Comparison of ENCODE assay signal across 9 cellular contexts in the genomic region with DNA sequence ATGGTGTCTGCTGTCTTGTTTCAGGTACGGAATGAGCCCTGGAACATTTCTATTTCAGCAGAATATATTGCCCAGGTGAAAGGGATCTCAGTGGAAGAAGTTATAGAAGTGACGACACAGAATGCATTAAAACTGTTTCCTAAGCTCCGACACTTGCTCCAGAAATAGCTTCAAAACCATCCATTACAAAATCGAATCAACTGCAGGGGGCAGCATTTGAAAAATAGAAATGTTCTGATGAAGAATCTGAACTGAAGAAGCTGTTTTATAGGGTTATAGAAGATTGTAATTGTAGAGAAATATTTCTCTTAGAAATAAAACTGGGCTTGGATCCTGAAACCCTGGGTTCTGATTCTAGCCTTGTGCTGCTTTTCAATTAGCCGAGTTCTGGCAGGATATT. TPM values are rescaled to one million over a fixed set of nuclear protein-coding genes. Genes with fewer than 3 reads are reported as not detected.
DNase-seq lines count a peak whose midpoint lies in the region; ATAC-seq and TF ChIP-seq lines count a peak whose summit lies in the region.
"Had no signal": no experiment of that assay in that cellular context is flagged by ENCODE, and none has a peak within 500 bp of the region (broad histone marks: within the 10 kb centered on the region; RNA-seq: fewer than 3 reads in every experiment).

No MANE protein-coding gene starts in this region.

- H3K9me3 ChIP-seq in adrenal gland (replicated peaks in 1 of 3), result no peaks in the 10 kb centered on the region

- POLR2A ChIA-PET in RWPE1 (lab: Yijun Ruan, JAX; ENCODE audit: low non-redundant PET), result no interaction called here

- TF ChIP-seq POLR2A in adrenal gland (IDR thresholded peaks at IDR 0.05), result no peak

- H3K9me3 Mint-ChIP-seq in natural killer cell, result no peaks in the 10 kb centered on the region

- no peak overlapping the region for H3K27ac Mint-ChIP-seq in natural killer cell

- 46 to 57% (median 52%) methylated on average over 5 of the region's 5 CpGs for WGBS in adrenal gland, 4 donors

- H3K27ac ChIP-seq in C4-2B (no peak overlapping the region), adrenal gland (no peak overlapping the region), RWPE1 (no peak overlapping the region)

- TF ChIP-seq CTCF in C4-2B (conservative IDR thresholded peaks at IDR 0.05) (peak; percentile 46), adrenal gland (IDR thresholded peaks at IDR 0.05) (peak; percentile 22 to 55 (median 26)), RWPE1 (conservative IDR thresholded peaks at IDR 0.05; ENCODE audit: low read depth) (no peak), natural killer cell (IDR thresholded peaks at IDR 0.05) (no peak)

- no peaks in the 10 kb centered on the region for H3K36me3 Mint-ChIP-seq in natural killer cell

- intact Hi-C loops in adrenal gland (cut with DNase I) (loop anchor here in 1 of 2 donors (10.0 kb wide), 1 partner anchor 180 kb away; no protein-coding TSS in a partner anchor), natural killer cell (cut with micrococcal nuclease) (loop anchor here (2.0 kb wide), 1 partner anchor 180 kb away; no protein-coding TSS in a partner anchor)

- H3K4me1 Mint-ChIP-seq in natural killer cell, result peaks cover 0 to 6% of the 10 kb centered on the region in 2 donors

- peaks cover 0 to 4% of the 10 kb centered on the region in 2 donors for H3K27me3 Mint-ChIP-seq in natural killer cell (ENCODE audit: low read depth in 2 of 2)

- no peak overlapping the region for H3K4me3 ChIP-seq in adrenal gland

- H3K36me3 ChIP-seq in adrenal gland (replicated peaks in 1 of 2), result no peaks in the 10 kb centered on the region

- peak; percentile 7 for DNase-seq in HCEC 1CT
- DNase-seq in adrenal gland, result peak in 2 of 7 donors; percentile 10 to 44
- DNase-seq in medulla oblongata (ENCODE audit: extremely low spot score), result peak; percentile 48
- DNase-seq in RWPE1 (ENCODE audit: low spot score), result no peak
- no peak for DNase-seq in NCI-H226
- no peak for DNase-seq in NK-92 (lab: John Stamatoyannopoulos, UW; ENCODE audit: unreplicated experiment)
- DNase-seq in natural killer cell, result no peak

- ATAC-seq in natural killer cell, result no peak
- ATAC-seq: Panc1 had no signal

- CTCF ChIA-PET in RWPE1 (lab: Yijun Ruan, JAX), result interaction anchor here (1.0 kb wide), 1 partner anchor 179 kb away, joined by 3 read pairs; no protein-coding TSS in a partner anchor

- H3K4me1 ChIP-seq in adrenal gland (replicated peaks in 1 of 2), result no peaks in the 10 kb centered on the region

- H3K27me3 ChIP-seq in adrenal gland, result no peaks in the 10 kb centered on the region

- H3K4me3 Mint-ChIP-seq in natural killer cell, result no peak overlapping the region

RNA-seq across cellular contexts. Expression of gene TATDN3, which starts 23.3 kb away (rescaled TPM):
- total RNA-seq in adrenal gland (10 to 100 TPM; 10.2 to 37.9 (median 21.7) TPM), natural killer cell (10 to 100 TPM; 11.6 to 14.6 (median 13.4) TPM)
- polyA plus RNA-seq in adrenal gland, result 10 to 100 TPM; 13.6 to 20.2 (median 19.1) TPM

RNA-seq across cellular contexts. Expression of gene NSL1, which starts 23.4 kb away (rescaled TPM):
- total RNA-seq in adrenal gland, result 10 to 100 TPM; 21.8 to 90.9 (median 31.6) TPM
- polyA plus RNA-seq in adrenal gland, result 10 to 100 TPM; 10.6 to 23.2 (median 17.6) TPM
- 10 to 100 TPM; 17.0 to 23.8 (median 23.4) TPM for total RNA-seq in natural killer cell

RNA-seq across cellular contexts. Expression of gene SPATA45, which starts 32.5 kb away (rescaled TPM):
- total RNA-seq in adrenal gland (under 1 TPM in 1 of 8 donors, not detected in 7; 0.56 TPM), natural killer cell (under 1 TPM in 1 of 3 donors, not detected in 2; 0.80 TPM)
- polyA plus RNA-seq in adrenal gland, result not detected

RNA-seq across cellular contexts. Expression of gene FLVCR1, which starts 43.1 kb away (rescaled TPM):
- total RNA-seq in adrenal gland, result 1 to 10 TPM; 1.7 to 9.4 (median 4.9) TPM
- 10 to 100 TPM in 1 of 3 donors, 1 to 10 TPM in 2; 3.5 to 18.0 (median 4.1) TPM for polyA plus RNA-seq in adrenal gland
- total RNA-seq in natural killer cell, result 10 to 100 TPM in 2 of 3 donors, 1 to 10 TPM in 1; 8.1 to 15.0 (median 11.4) TPM

Comparison
In these comparisons a context has a peak if more than half of its experiments do, and no peak if none do; other contexts are left out.
1. CTCF ChIP-seq: peak in C4-2B (single experiment) and adrenal gland (6 of 6); none in RWPE1 (single experiment) and natural killer cell (single experiment).
2. DNase-seq: peak in HCEC 1CT (single experiment) and medulla oblongata (single experiment); none in RWPE1 (single experiment), NCI-H226 (single experiment), NK-92 (single experiment) and natural killer cell (single experiment).